In genomic region chr1:99152132-99152531, GRCh38 we compare ENCODE assay signal across 7 cellular contexts.
"Had no signal": no experiment of that assay in that cellular context is flagged by ENCODE, and none has a peak within 500 bp of the region (broad histone marks: within the 10 kb centered on the region; RNA-seq: fewer than 3 reads in every experiment).

No MANE protein-coding gene starts in this region.

- FAIRE-seq: HTR-8/SVneo, K562 had no signal

- H3K9ac ChIP-seq: KMS-11 had no signal

- H3K4me3 ChIP-seq: K562 had no signal

- H3K27ac ChIP-seq: HL-60, KMS-11 had no signal

- H3K4me2 ChIP-seq: KMS-11 had no signal

- ATAC-seq: K562 had no signal

- DNase-seq: IMR-90, KBM-7, KG1 had no signal
